Comparison of ENCODE assay signal across 20 cellular contexts in genomic region chr20:59662161-59662560, GRCh38. TPM values are rescaled to one million over a fixed set of nuclear protein-coding genes. Genes with fewer than 3 reads are reported as not detected.
DNase-seq lines count a peak whose midpoint lies in the region; FAIRE-seq and TF ChIP-seq lines count a peak whose summit lies in the region.
"Had no signal": no experiment of that assay in that cellular context is flagged by ENCODE, and none has a peak within 500 bp of the region (broad histone marks: within the 10 kb centered on the region; RNA-seq: fewer than 3 reads in every experiment).

No MANE protein-coding gene starts in this region.

- H3K36me3 Mint-ChIP-seq in osteocyte (ENCODE audit: unreplicated experiment) = no peaks in the 10 kb centered on the region
- H3K36me3 Mint-ChIP-seq: CD8-positive, alpha-beta T cell had no signal

- peaks cover 31% of the 10 kb centered on the region for H3K9me3 Mint-ChIP-seq in osteocyte (ENCODE audit: unreplicated experiment)

- peak; percentile 26 for DNase-seq in activated CD8-positive, alpha-beta memory T cell treated with anti-CD3 and anti-CD28 coated beads for 24 hours
- DNase-seq in activated CD8-positive, alpha-beta memory T cell treated with anti-CD3 and anti-CD28 coated beads, Interleukin-2, amount 50 U/mL, for 4 hours = no peak
- DNase-seq in HTR-8/SVneo (ENCODE audit: insufficient read length, low spot score) (no peak), dorsolateral prefrontal cortex (peak in 1 of 10 donors; percentile 4), osteocyte (ENCODE audit: extremely low spot score, unreplicated experiment) (peak; percentile 57), OCI-M2 (lab: John Stamatoyannopoulos, UW; ENCODE audit: unreplicated experiment) (no peak), NCI-H510A treated with DMSO at 0.1 percent for 48 hours (lab: John Stamatoyannopoulos, UW) (no peak), DMS 273 treated with DMSO at 0.1 percent for 48 hours (lab: John Stamatoyannopoulos, UW) (no peak)
- DNase-seq: AML-193; Calu3; CD8-positive, alpha-beta T cell; DMS53; DND-41; EL had no signal

- no peak for TF ChIP-seq CTCF in dorsolateral prefrontal cortex (IDR thresholded peaks at IDR 0.05 in 54 of 56, conservative IDR thresholded peaks at IDR 0.05 in 2 of 56; ENCODE audit: low read depth in 1 of 56, partially characterized antibody in 56 of 56)
- no peak for TF ChIP-seq CTCF in osteocyte (IDR thresholded peaks at IDR 0.05)

- peak overlapping the region in 30 of 59 donors; percentile 3 to 72 (median 53) for H3K27ac ChIP-seq in dorsolateral prefrontal cortex
- H3K27ac ChIP-seq: 22Rv1, A549 had no signal

- H3K27ac Mint-ChIP-seq in osteocyte (ENCODE audit: unreplicated experiment) = no peak overlapping the region
- H3K27ac Mint-ChIP-seq: CD8-positive, alpha-beta T cell had no signal

- no peak overlapping the region for H3K4me3 Mint-ChIP-seq in osteocyte (ENCODE audit: unreplicated experiment)
- H3K4me3 Mint-ChIP-seq: CD8-positive, alpha-beta T cell had no signal

- no peaks in the 10 kb centered on the region for H3K27me3 Mint-ChIP-seq in osteocyte (ENCODE audit: unreplicated experiment)

- intact Hi-C loops in dorsolateral prefrontal cortex (cut with DNase I) = no loop called here

- H3K4me3 ChIP-seq in dorsolateral prefrontal cortex = no peak overlapping the region
- H3K4me3 ChIP-seq: A549, GM12878, HAP-1 had no signal

- peak; percentile 79 for FAIRE-seq in HTR-8/SVneo (lab: Jason Lieb, UNC)
- FAIRE-seq: A549, GM12878, GM19239 had no signal

- no peaks in the 10 kb centered on the region for H3K27me3 ChIP-seq in dorsolateral prefrontal cortex

- no peaks in the 10 kb centered on the region for H3K4me1 Mint-ChIP-seq in osteocyte (ENCODE audit: unreplicated experiment)

RNA-seq across cellular contexts. Expression of gene PHACTR3, which starts 57.8 kb away (rescaled TPM):
- total RNA-seq in dorsolateral prefrontal cortex (100 to 1,000 TPM in 74 of 120 experiments, 10 to 100 TPM in 46; 79.3 to 168 (median 106) TPM), osteocyte (not detected in 2 replicates)
- total RNA-seq: CD8-positive, alpha-beta T cell; G401 had no signal

Comparison
In these comparisons a context has a peak if more than half of its experiments do, and no peak if none do; other contexts are left out.
1. DNase-seq: peak in activated CD8-positive, alpha-beta memory T cell treated with anti-CD3 and anti-CD28 coated beads for 24 hours (single experiment) and osteocyte (single experiment); none in activated CD8-positive, alpha-beta memory T cell treated with anti-CD3 and anti-CD28 coated beads, Interleukin-2, amount 50 U/mL, for 4 hours (single experiment), HTR-8/SVneo (single experiment), OCI-M2 (single experiment), NCI-H510A treated with DMSO at 0.1 percent for 48 hours (single experiment) and DMS 273 treated with DMSO at 0.1 percent for 48 hours (single experiment).
2. RNA of gene PHACTR3, which starts 57.8 kb away (total RNA-seq): 79.3 to 168 TPM in dorsolateral prefrontal cortex; not detected in osteocyte; every median in the first group is over 10 times any median in the second.